Comparison of ENCODE assay signal across 1 cellular context in the genomic region with DNA sequence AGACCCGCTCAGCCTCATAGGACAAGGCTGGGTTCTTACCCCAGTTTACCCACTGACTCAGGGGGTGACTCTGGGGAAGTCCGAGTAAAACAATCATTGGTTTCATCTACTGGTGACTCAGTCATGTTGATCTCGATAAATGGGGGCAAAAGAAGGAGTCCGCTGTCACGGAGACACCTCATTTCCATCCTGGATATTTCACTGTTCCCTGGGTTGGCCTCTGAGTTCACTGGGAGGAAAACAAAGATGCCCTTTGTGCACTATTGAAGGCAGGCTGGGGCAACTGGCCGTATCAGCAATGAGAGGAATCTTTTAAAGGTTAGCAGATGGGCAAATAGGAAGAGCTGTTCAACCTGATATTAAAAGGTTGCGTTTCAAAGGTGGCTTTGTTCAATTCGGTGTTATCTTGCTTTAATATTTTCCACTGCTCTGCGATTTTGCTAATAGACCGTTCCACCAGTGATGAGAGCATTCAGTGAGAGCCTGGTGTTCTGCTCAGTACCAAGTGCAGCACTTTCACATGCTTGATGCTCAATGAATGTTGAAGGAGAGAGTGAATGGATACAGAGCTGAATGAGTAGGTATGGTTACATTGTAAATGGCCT.
TF ChIP-seq lines count a peak whose summit lies in the region.

No MANE protein-coding gene starts in this region.

TF ChIP-seq in HepG2, 621 proteins besides CTCF, POLR2A, EP300 and RAD21 (continued from another document and continues in another):
- TF ChIP-seq, protein P1, sequence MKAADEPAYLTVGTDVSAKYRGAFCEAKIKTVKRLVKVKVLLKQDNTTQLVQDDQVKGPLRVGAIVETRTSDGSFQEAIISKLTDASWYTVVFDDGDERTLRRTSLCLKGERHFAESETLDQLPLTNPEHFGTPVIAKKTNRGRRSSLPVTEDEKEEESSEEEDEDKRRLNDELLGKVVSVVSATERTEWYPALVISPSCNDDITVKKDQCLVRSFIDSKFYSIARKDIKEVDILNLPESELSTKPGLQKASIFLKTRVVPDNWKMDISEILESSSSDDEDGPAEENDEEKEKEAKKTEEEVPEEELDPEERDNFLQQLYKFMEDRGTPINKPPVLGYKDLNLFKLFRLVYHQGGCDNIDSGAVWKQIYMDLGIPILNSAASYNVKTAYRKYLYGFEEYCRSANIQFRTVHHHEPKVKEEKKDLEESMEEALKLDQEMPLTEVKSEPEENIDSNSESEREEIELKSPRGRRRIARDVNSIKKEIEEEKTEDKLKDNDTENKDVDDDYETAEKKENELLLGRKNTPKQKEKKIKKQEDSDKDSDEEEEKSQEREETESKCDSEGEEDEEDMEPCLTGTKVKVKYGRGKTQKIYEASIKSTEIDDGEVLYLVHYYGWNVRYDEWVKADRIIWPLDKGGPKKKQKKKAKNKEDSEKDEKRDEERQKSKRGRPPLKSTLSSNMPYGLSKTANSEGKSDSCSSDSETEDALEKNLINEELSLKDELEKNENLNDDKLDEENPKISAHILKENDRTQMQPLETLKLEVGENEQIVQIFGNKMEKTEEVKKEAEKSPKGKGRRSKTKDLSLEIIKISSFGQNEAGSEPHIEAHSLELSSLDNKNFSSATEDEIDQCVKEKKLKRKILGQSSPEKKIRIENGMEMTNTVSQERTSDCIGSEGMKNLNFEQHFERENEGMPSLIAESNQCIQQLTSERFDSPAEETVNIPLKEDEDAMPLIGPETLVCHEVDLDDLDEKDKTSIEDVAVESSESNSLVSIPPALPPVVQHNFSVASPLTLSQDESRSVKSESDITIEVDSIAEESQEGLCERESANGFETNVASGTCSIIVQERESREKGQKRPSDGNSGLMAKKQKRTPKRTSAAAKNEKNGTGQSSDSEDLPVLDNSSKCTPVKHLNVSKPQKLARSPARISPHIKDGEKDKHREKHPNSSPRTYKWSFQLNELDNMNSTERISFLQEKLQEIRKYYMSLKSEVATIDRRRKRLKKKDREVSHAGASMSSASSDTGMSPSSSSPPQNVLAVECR (CRISPR knock-in tag; IDR thresholded peaks at IDR 0.05; ENCODE audit: borderline replicate concordance), result peak; percentile 40; the same call in 1 of the 2 replicates
- no peak for TF ChIP-seq KDM1A (CRISPR knock-in tag; IDR thresholded peaks at IDR 0.05)
- no peak for TF ChIP-seq ZBTB8A (CRISPR knock-in tag; IDR thresholded peaks at IDR 0.05; ENCODE audit: borderline replicate concordance, low read depth)
- TF ChIP-seq DNMT3B (CRISPR knock-in tag; conservative IDR thresholded peaks at IDR 0.05), result no peak
- TF ChIP-seq ZNF883 (CRISPR knock-in tag; IDR thresholded peaks at IDR 0.05; ENCODE audit: not compliant biosample characterization), result no peak
- no peak for TF ChIP-seq HDAC6 (IDR thresholded peaks at IDR 0.05; ENCODE audit: low read depth, low read length)
- TF ChIP-seq ZNF563 (CRISPR knock-in tag; IDR thresholded peaks at IDR 0.05), result no peak
- TF ChIP-seq ZNF335 (CRISPR knock-in tag; IDR thresholded peaks at IDR 0.05), result no peak
- TF ChIP-seq, protein P2, sequence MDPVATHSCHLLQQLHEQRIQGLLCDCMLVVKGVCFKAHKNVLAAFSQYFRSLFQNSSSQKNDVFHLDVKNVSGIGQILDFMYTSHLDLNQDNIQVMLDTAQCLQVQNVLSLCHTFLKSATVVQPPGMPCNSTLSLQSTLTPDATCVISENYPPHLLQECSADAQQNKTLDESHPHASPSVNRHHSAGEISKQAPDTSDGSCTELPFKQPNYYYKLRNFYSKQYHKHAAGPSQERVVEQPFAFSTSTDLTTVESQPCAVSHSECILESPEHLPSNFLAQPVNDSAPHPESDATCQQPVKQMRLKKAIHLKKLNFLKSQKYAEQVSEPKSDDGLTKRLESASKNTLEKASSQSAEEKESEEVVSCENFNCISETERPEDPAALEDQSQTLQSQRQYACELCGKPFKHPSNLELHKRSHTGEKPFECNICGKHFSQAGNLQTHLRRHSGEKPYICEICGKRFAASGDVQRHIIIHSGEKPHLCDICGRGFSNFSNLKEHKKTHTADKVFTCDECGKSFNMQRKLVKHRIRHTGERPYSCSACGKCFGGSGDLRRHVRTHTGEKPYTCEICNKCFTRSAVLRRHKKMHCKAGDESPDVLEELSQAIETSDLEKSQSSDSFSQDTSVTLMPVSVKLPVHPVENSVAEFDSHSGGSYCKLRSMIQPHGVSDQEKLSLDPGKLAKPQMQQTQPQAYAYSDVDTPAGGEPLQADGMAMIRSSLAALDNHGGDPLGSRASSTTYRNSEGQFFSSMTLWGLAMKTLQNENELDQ (CRISPR knock-in tag; IDR thresholded peaks at IDR 0.05; ENCODE audit: borderline replicate concordance), result no peak
- TF ChIP-seq, protein P3, sequence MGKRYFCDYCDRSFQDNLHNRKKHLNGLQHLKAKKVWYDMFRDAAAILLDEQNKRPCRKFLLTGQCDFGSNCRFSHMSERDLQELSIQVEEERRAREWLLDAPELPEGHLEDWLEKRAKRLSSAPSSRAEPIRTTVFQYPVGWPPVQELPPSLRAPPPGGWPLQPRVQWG (CRISPR knock-in tag; IDR thresholded peaks at IDR 0.05; ENCODE audit: borderline replicate concordance, low read depth), result no peak
- peak; percentile 30; the same call in 1 of the 2 replicates for TF ChIP-seq SSRP1 (CRISPR knock-in tag; IDR thresholded peaks at IDR 0.05)
- no peak for TF ChIP-seq MZF1 (CRISPR knock-in tag; IDR thresholded peaks at IDR 0.05; ENCODE audit: borderline replicate concordance)
- TF ChIP-seq, protein P4, sequence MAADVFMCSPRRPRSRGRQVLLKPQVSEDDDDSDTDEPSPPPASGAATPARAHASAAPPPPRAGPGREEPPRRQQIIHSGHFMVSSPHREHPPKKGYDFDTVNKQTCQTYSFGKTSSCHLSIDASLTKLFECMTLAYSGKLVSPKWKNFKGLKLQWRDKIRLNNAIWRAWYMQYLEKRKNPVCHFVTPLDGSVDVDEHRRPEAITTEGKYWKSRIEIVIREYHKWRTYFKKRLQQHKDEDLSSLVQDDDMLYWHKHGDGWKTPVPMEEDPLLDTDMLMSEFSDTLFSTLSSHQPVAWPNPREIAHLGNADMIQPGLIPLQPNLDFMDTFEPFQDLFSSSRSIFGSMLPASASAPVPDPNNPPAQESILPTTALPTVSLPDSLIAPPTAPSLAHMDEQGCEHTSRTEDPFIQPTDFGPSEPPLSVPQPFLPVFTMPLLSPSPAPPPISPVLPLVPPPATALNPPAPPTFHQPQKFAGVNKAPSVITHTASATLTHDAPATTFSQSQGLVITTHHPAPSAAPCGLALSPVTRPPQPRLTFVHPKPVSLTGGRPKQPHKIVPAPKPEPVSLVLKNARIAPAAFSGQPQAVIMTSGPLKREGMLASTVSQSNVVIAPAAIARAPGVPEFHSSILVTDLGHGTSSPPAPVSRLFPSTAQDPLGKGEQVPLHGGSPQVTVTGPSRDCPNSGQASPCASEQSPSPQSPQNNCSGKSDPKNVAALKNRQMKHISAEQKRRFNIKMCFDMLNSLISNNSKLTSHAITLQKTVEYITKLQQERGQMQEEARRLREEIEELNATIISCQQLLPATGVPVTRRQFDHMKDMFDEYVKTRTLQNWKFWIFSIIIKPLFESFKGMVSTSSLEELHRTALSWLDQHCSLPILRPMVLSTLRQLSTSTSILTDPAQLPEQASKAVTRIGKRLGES (CRISPR knock-in tag; IDR thresholded peaks at IDR 0.05; ENCODE audit: borderline replicate concordance), result no peak
- no peak for TF ChIP-seq IRX3 (CRISPR knock-in tag; IDR thresholded peaks at IDR 0.05; ENCODE audit: borderline replicate concordance, low read depth)
- TF ChIP-seq, protein P5, sequence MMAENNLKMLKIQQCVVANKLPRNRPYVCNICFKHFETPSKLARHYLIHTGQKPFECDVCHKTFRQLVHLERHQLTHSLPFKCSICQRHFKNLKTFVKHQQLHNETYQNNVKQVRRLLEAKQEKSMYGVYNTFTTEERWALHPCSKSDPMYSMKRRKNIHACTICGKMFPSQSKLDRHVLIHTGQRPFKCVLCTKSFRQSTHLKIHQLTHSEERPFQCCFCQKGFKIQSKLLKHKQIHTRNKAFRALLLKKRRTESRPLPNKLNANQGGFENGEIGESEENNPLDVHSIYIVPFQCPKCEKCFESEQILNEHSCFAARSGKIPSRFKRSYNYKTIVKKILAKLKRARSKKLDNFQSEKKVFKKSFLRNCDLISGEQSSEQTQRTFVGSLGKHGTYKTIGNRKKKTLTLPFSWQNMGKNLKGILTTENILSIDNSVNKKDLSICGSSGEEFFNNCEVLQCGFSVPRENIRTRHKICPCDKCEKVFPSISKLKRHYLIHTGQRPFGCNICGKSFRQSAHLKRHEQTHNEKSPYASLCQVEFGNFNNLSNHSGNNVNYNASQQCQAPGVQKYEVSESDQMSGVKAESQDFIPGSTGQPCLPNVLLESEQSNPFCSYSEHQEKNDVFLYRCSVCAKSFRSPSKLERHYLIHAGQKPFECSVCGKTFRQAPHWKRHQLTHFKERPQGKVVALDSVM (CRISPR knock-in tag; IDR thresholded peaks at IDR 0.05), result no peak
- TF ChIP-seq KDM5A (IDR thresholded peaks at IDR 0.05; ENCODE audit: borderline replicate concordance, low read length), result no peak
- TF ChIP-seq ZNF567 (CRISPR knock-in tag; IDR thresholded peaks at IDR 0.05; ENCODE audit: borderline replicate concordance), result no peak
- TF ChIP-seq, protein P6, sequence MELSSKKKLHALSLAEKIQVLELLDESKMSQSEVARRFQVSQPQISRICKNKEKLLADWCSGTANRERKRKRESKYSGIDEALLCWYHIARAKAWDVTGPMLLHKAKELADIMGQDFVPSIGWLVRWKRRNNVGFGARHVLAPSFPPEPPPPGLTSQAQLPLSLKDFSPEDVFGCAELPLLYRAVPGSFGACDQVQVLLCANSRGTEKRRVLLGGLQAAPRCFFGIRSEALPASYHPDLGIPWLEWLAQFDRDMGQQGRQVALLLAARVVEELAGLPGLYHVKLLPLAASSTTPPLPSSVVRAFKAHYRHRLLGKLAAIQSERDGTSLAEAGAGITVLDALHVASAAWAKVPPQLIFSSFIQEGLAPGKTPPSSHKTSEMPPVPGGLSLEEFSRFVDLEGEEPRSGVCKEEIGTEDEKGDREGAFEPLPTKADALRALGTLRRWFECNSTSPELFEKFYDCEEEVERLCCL (CRISPR knock-in tag; IDR thresholded peaks at IDR 0.05; ENCODE audit: borderline replicate concordance), result no peak
- TF ChIP-seq ARHGAP35 (CRISPR knock-in tag; IDR thresholded peaks at IDR 0.05; ENCODE audit: borderline replicate concordance), result no peak
- TF ChIP-seq POLR2AphosphoS5 (IDR thresholded peaks at IDR 0.05; ENCODE audit: low read depth, low read length), result peak; percentile 91
- TF ChIP-seq ZNF724P (CRISPR knock-in tag; IDR thresholded peaks at IDR 0.05; ENCODE audit: borderline replicate concordance), result no peak; the same call in 1 of the 2 replicates
- TF ChIP-seq RELA (CRISPR knock-in tag; IDR thresholded peaks at IDR 0.05), result 0 out of 2 replicates have a peak, but pooled peaks have one; percentile 49
- TF ChIP-seq TEAD3 (CRISPR knock-in tag; optimal IDR thresholded peaks at IDR 0.05; ENCODE audit: borderline replicate concordance), result peak; percentile 55
- 0 out of 2 replicates have a peak, but pooled peaks have one; percentile 20 for TF ChIP-seq KAT7 (CRISPR knock-in tag; IDR thresholded peaks at IDR 0.05; ENCODE audit: borderline replicate concordance)
- TF ChIP-seq TCF7L2 (IDR thresholded peaks at IDR 0.05; ENCODE audit: low read depth, low read length), result no peak; the same call in 1 of the 2 replicates
- TF ChIP-seq, protein P7, sequence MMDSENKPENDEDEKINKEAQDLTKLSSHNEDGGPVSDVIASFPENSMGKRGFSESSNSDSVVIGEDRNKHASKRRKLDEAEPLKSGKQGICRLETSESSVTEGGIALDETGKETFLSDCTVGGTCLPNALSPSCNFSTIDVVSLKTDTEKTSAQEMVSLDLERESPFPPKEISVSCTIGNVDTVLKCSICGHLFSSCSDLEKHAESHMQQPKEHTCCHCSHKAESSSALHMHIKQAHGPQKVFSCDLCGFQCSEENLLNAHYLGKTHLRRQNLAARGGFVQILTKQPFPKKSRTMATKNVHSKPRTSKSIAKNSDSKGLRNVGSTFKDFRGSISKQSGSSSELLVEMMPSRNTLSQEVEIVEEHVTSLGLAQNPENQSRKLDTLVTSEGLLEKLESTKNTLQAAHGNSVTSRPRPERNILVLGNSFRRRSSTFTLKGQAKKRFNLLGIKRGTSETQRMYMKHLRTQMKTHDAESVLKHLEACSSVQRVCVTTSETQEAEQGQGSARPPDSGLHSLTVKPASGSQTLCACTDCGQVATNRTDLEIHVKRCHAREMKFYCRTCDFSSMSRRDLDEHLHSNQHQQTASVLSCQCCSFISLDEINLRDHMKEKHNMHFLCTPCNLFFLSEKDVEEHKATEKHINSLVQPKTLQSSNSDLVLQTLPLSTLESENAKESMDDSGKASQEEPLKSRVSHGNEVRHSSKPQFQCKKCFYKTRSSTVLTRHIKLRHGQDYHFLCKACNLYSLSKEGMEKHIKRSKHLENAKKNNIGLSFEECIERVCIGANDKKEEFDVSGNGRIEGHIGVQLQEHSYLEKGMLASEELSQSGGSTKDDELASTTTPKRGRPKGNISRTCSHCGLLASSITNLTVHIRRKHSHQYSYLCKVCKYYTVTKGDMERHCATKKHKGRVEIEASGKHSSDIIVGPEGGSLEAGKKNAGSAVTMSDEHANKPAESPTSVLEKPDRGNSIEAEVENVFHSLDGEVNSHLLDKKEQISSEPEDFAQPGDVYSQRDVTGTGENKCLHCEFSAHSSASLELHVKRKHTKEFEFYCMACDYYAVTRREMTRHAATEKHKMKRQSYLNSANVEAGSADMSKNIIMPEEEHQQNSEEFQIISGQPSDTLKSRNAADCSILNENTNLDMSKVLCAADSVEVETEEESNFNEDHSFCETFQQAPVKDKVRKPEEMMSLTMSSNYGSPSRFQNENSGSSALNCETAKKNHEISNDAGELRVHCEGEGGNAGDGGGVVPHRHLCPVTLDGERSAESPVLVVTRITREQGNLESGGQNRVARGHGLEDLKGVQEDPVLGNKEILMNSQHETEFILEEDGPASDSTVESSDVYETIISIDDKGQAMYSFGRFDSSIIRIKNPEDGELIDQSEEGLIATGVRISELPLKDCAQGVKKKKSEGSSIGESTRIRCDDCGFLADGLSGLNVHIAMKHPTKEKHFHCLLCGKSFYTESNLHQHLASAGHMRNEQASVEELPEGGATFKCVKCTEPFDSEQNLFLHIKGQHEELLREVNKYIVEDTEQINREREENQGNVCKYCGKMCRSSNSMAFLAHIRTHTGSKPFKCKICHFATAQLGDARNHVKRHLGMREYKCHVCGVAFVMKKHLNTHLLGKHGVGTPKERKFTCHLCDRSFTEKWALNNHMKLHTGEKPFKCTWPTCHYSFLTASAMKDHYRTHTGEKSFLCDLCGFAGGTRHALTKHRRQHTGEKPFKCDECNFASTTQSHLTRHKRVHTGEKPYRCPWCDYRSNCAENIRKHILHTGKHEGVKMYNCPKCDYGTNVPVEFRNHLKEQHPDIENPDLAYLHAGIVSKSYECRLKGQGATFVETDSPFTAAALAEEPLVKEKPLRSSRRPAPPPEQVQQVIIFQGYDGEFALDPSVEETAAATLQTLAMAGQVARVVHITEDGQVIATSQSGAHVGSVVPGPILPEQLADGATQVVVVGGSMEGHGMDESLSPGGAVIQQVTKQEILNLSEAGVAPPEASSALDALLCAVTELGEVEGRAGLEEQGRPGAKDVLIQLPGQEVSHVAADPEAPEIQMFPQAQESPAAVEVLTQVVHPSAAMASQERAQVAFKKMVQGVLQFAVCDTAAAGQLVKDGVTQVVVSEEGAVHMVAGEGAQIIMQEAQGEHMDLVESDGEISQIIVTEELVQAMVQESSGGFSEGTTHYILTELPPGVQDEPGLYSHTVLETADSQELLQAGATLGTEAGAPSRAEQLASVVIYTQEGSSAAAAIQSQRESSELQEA (CRISPR knock-in tag; IDR thresholded peaks at IDR 0.05; ENCODE audit: not compliant biosample characterization), result no peak
- TF ChIP-seq, protein P8, sequence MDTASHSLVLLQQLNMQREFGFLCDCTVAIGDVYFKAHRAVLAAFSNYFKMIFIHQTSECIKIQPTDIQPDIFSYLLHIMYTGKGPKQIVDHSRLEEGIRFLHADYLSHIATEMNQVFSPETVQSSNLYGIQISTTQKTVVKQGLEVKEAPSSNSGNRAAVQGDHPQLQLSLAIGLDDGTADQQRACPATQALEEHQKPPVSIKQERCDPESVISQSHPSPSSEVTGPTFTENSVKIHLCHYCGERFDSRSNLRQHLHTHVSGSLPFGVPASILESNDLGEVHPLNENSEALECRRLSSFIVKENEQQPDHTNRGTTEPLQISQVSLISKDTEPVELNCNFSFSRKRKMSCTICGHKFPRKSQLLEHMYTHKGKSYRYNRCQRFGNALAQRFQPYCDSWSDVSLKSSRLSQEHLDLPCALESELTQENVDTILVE (CRISPR knock-in tag; IDR thresholded peaks at IDR 0.05), result no peak; the same call in 1 of the 2 replicates
